Comparison of ENCODE assay signal across 1 cellular context in genomic region chr13:81639984-81640582, GRCh38.
TF ChIP-seq lines count a peak whose summit lies in the region.

No MANE protein-coding gene starts in this region.

TF ChIP-seq in K562, 482 proteins besides CTCF, POLR2A, EP300 and RAD21 (continued from another document):
- no peak for TF ChIP-seq ZNF277 (CRISPR knock-in tag; IDR thresholded peaks at IDR 0.05; ENCODE audit: borderline replicate concordance)
- no peak for TF ChIP-seq CBX3 (IDR thresholded peaks at IDR 0.05; ENCODE audit: borderline replicate concordance in 1 of 2, low read length in 2 of 2)
- no peak for TF ChIP-seq MXD1 (CRISPR knock-in tag; IDR thresholded peaks at IDR 0.05; ENCODE audit: borderline replicate concordance, poor library complexity, severe bottlenecking)
- no peak for TF ChIP-seq MLLT1 (IDR thresholded peaks at IDR 0.05)
- no peak for TF ChIP-seq ETV6 (IDR thresholded peaks at IDR 0.05; ENCODE audit: borderline replicate concordance in 1 of 2, low read depth in 2 of 2, low read length in 1 of 2)
- TF ChIP-seq ETV6 (CRISPR knock-in tag; IDR thresholded peaks at IDR 0.05; ENCODE audit: borderline replicate concordance), result no peak
